ENCODE assay signal across 6 cellular contexts in the genomic region with DNA sequence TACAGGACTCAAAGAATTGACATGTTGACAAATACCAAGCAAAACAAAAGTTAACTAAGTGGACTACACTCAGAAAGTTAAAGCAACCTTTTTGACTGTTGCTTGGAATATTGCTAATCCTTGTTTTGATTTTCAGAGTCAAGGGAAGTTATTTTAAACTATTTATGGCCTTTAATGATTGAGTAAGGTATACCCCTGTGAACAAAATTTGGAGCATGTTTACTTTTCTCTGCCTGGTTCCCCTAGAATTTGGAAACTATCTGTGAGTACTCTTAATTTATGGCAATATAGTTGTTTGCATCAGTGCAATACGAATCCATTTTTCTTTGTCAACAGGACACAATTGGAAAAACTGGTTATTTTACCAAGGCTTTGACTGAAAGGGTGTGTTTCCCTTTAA. TPM values are rescaled to one million over a fixed set of nuclear protein-coding genes. Genes with fewer than 3 reads are reported as not detected.
"Had no signal": no experiment of that assay in that cellular context is flagged by ENCODE, and none has a peak within 500 bp of the region (broad histone marks: within the 10 kb centered on the region; RNA-seq: fewer than 3 reads in every experiment).

No MANE protein-coding gene starts in this region.

RNA-seq across cellular contexts. Expression of gene ZCCHC13, which starts 45.9 kb away (rescaled TPM):
- total RNA-seq: HepG2, HT-29, HT1080, IMR-90, K562 had no signal
- polyA plus RNA-seq: HepG2, IgD-negative memory B cell, IMR-90, K562 had no signal
